ENCODE assay signal across 8 cellular contexts in the genomic region with DNA sequence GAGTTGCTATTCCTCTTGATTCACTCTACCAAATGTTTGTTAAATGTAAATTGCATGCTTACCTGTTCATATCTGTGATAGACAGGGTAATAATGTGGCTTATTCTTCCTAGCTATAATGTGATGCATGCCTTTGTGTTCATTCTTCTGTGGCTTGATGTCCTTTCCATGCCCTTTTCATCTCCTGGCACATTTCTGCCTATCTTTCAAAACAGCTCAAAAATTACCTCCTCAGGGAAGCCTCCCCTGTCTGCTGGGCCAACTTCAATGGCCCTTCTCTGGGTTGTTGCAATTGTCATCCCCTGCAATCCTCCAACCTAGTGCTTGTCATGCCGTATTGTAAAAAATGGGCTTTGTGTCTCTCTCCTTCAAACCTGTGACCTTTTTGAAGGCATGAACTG. TPM values are rescaled to one million over a fixed set of nuclear protein-coding genes. Genes with fewer than 3 reads are reported as not detected.
"Had no signal": no experiment of that assay in that cellular context is flagged by ENCODE, and none has a peak within 500 bp of the region (broad histone marks: within the 10 kb centered on the region; RNA-seq: fewer than 3 reads in every experiment).

No MANE protein-coding gene starts in this region.

- H3K4me2 ChIP-seq: GM23338 had no signal

- H3K9ac ChIP-seq: GM23248 had no signal

- H3K9me3 ChIP-seq: HAP-1 had no signal

- H3K4me3 ChIP-seq: GM23248, GM23338, HAP-1 had no signal

- DNase-seq: GM23248, GOT3, H7, H9, HCEC 1CT, HFFc6 had no signal

- H2AFZ ChIP-seq: GM23248, GM23338 had no signal

- H3K27ac ChIP-seq: GM23248 had no signal

- H3K36me3 ChIP-seq: HAP-1 had no signal

RNA-seq across cellular contexts. Expression of gene LHCGR, which starts 52.8 kb away (rescaled TPM):
- polyA plus RNA-seq: GM23248 had no signal
